ENCODE assay signal across 1 cellular context in genomic region chrX:109959356-109959871, GRCh38.
A peak's percentile ranks its signal among the peaks of the same experiment; 100 is the strongest.
TF ChIP-seq lines count a peak whose summit lies in the region.

No MANE protein-coding gene starts in this region.

TF ChIP-seq in K562, 482 proteins besides CTCF, POLR2A, EP300 and RAD21 (continued from another document and continues in another):
- no peak for TF ChIP-seq ARID4B (CRISPR knock-in tag; IDR thresholded peaks at IDR 0.05)
- no peak for TF ChIP-seq ZNF354B (CRISPR knock-in tag; IDR thresholded peaks at IDR 0.05)
- TF ChIP-seq ARHGAP35 (IDR thresholded peaks at IDR 0.05; ENCODE audit: partially characterized antibody), result no peak
- TF ChIP-seq ESRRA (IDR thresholded peaks at IDR 0.05; ENCODE audit: borderline replicate concordance, low read depth), result peak; percentile 84; the same call in 1 of the 2 replicates
- no peak for TF ChIP-seq RBM22 (IDR thresholded peaks at IDR 0.05; ENCODE audit: low read depth, low read length, poor library complexity, severe bottlenecking)
- TF ChIP-seq NR4A1 (CRISPR knock-in tag; IDR thresholded peaks at IDR 0.05), result no peak
- no peak for TF ChIP-seq NR4A1 (tag; IDR thresholded peaks at IDR 0.05)
- no peak for TF ChIP-seq ZNF75A (CRISPR knock-in tag; IDR thresholded peaks at IDR 0.05)
- TF ChIP-seq FOSL1 (tag; conservative IDR thresholded peaks at IDR 0.05), result peak; percentile 84
- TF ChIP-seq ZZZ3 (IDR thresholded peaks at IDR 0.05), result no peak
- TF ChIP-seq GATAD2A (IDR thresholded peaks at IDR 0.05), result no peak
- TF ChIP-seq JUNB (CRISPR knock-in tag; conservative IDR thresholded peaks at IDR 0.05), result no peak
- TF ChIP-seq ZNF280B (CRISPR knock-in tag; IDR thresholded peaks at IDR 0.05), result no peak
- peak; percentile 57; the same call in 1 of the 2 replicates for TF ChIP-seq RUNX1 (IDR thresholded peaks at IDR 0.05; ENCODE audit: low read depth)
- TF ChIP-seq ZNF239 (CRISPR knock-in tag; IDR thresholded peaks at IDR 0.05), result no peak
- TF ChIP-seq FOXP4 (CRISPR knock-in tag; IDR thresholded peaks at IDR 0.05; ENCODE audit: borderline replicate concordance), result no peak
- no peak for TF ChIP-seq ESRRB (CRISPR knock-in tag; IDR thresholded peaks at IDR 0.05; ENCODE audit: borderline replicate concordance)
- no peak for TF ChIP-seq SIRT6 (IDR thresholded peaks at IDR 0.05; ENCODE audit: low read depth, low read length)
- TF ChIP-seq LEF1 (IDR thresholded peaks at IDR 0.05), result peak; percentile 74; the same call in 1 of the 2 replicates
- no peak for TF ChIP-seq SMAD3 (CRISPR knock-in tag; conservative IDR thresholded peaks at IDR 0.05)
- peak; percentile 40; the same call in 1 of the 2 replicates for TF ChIP-seq MTA3 (IDR thresholded peaks at IDR 0.05; ENCODE audit: borderline replicate concordance)
- no peak for TF ChIP-seq PRDM10 (IDR thresholded peaks at IDR 0.05; ENCODE audit: partially characterized antibody)
- TF ChIP-seq XRCC4 (IDR thresholded peaks at IDR 0.05; ENCODE audit: extremely low read depth, insufficient read depth, insufficient read length), result no peak
- TF ChIP-seq SP2 (IDR thresholded peaks at IDR 0.05; ENCODE audit: extremely low read depth, low read depth, low read length, poor library complexity, severe bottlenecking), result no peak
- TF ChIP-seq FOXA3 (CRISPR knock-in tag; conservative IDR thresholded peaks at IDR 0.05 in 1 of 2, IDR thresholded peaks at IDR 0.05 in 1 of 2), result peak in 1 of 2 experiments; percentile 47; a peak in 1 of 4 replicates
- no peak for TF ChIP-seq ELF1 (tag; IDR thresholded peaks at IDR 0.05)
- TF ChIP-seq USF1 (CRISPR knock-in tag; IDR thresholded peaks at IDR 0.05), result no peak
- TF ChIP-seq LARP7 (IDR thresholded peaks at IDR 0.05), result no peak
- no peak for TF ChIP-seq ZBTB8A (IDR thresholded peaks at IDR 0.05; ENCODE audit: partially characterized antibody)
- no peak for TF ChIP-seq NR3C1 (CRISPR knock-in tag; IDR thresholded peaks at IDR 0.05)
- TF ChIP-seq RFX1 (IDR thresholded peaks at IDR 0.05), result peak; percentile 19; the same call in 1 of the 2 replicates
- TF ChIP-seq GTF2F1 (IDR thresholded peaks at IDR 0.05; ENCODE audit: low read depth, low read length), result no peak
- TF ChIP-seq ZFX (CRISPR knock-in tag; IDR thresholded peaks at IDR 0.05), result no peak; the same call in 1 of the 2 replicates
- peak; percentile 59; the same call in 1 of the 2 replicates for TF ChIP-seq SP1 (CRISPR knock-in tag; IDR thresholded peaks at IDR 0.05)
- TF ChIP-seq MEIS2 (IDR thresholded peaks at IDR 0.05; ENCODE audit: partially characterized antibody), result no peak
- TF ChIP-seq MNT (conservative IDR thresholded peaks at IDR 0.05), result no peak
- 0 out of 2 replicates have a peak, but pooled peaks have one; percentile 23 for TF ChIP-seq MITF (IDR thresholded peaks at IDR 0.05)
- TF ChIP-seq TARDBP (IDR thresholded peaks at IDR 0.05), result no peak
- TF ChIP-seq KAT7 (CRISPR knock-in tag; IDR thresholded peaks at IDR 0.05; ENCODE audit: borderline replicate concordance), result no peak; the same call in 1 of the 2 replicates
- peak; percentile 44 for TF ChIP-seq DACH1 (IDR thresholded peaks at IDR 0.05; ENCODE audit: partially characterized antibody)
- TF ChIP-seq CBX8 (IDR thresholded peaks at IDR 0.05; ENCODE audit: borderline replicate concordance, extremely low read depth, low read depth, low read length, poor library complexity, severe bottlenecking), result no peak
- TF ChIP-seq ZNF398 (CRISPR knock-in tag; IDR thresholded peaks at IDR 0.05), result no peak
- no peak for TF ChIP-seq RFX5 (IDR thresholded peaks at IDR 0.05; ENCODE audit: low read depth, low read length)
- TF ChIP-seq ZNF589 (CRISPR knock-in tag; IDR thresholded peaks at IDR 0.05; ENCODE audit: low read depth), result no peak
- TF ChIP-seq ZFPM2 (CRISPR knock-in tag; IDR thresholded peaks at IDR 0.05), result no peak
- TF ChIP-seq PHB (CRISPR knock-in tag; IDR thresholded peaks at IDR 0.05), result no peak
- TF ChIP-seq TCF7 (IDR thresholded peaks at IDR 0.05; ENCODE audit: borderline replicate concordance), result no peak
